8 cellular contexts compared by ENCODE assay signal in the genomic region with DNA sequence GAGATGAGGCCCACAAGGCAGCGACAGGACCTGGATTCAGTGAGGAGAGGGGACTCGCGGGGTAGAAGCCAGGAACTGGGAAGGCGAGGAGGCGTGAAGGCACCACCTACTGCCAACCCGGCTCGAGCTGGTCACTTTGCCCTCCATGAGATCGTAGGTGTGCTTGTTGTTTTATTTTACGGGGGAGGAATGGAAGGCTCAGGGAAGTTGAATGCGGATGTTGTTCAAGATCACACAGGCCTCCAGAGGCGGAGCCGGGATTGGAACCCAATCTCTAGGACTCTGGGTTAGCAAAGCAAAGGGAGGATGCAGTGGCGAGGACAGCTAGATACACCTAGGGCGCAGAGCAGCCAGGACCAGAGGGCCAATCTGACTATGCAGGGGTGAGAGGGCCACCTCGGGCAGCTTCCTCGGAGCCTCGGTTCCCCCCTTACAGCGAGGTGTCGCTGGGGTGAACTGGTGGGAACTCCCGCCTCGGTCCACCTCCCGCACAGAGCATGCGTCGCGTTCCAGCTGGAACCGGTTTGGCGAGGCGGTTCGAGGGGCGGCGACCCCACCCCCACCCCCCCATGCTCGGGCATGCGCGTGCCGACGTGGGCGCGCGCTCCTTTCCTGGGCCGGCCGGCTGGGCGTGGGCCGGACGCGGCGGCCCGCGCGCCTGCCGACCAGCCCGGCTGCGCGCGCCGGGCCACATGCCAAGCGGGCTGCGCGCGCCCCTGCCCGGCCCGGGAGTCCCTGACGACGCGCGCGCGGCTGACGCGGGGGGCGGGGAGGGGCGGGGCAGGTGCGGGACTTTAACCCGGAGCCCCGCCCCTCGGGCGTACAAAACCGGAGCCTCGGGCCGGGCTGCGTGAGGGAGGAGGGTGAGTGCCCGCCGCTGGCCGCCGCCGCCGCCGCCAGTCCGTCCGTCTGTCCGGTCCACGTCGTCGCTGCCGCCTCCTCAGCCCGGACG.
A peak's percentile ranks its signal among the peaks of the same experiment; 100 is the strongest.
DNase-seq lines count a peak whose midpoint lies in the region; ATAC-seq, FAIRE-seq and TF ChIP-seq lines count a peak whose summit lies in the region.

No MANE protein-coding gene starts in this region.

- peak overlapping the region; percentile 45 for H3K4me3 ChIP-seq in fibroblast of villous mesenchyme (ENCODE audit: low read depth, low read length)

- no peaks in the 10 kb centered on the region for H3K27me3 Mint-ChIP-seq in neural crest cell (ENCODE audit: low read depth)
- H3K27me3 Mint-ChIP-seq in stimulated activated naive CD8-positive, alpha-beta T cell treated with anti-CD3 and anti-CD28 coated beads, Interleukin-15, amount 100 ng/mL, for 72 hours = peaks cover 2% of the 10 kb centered on the region

- peak overlapping the region; percentile 87 for H3K4me3 Mint-ChIP-seq in neural crest cell
- peak overlapping the region; percentile 77 to 81 for H3K4me3 Mint-ChIP-seq in stimulated activated naive CD8-positive, alpha-beta T cell treated with anti-CD3 and anti-CD28 coated beads, Interleukin-15, amount 100 ng/mL, for 72 hours

- no peak for FAIRE-seq in H54 (lab: Jason Lieb, UNC)

- H3K27ac Mint-ChIP-seq in neural crest cell (ENCODE audit: unreplicated experiment) = no peak overlapping the region
- peak overlapping the region in 1 of 2 donors; percentile 67 for H3K27ac Mint-ChIP-seq in stimulated activated naive CD8-positive, alpha-beta T cell treated with anti-CD3 and anti-CD28 coated beads, Interleukin-15, amount 100 ng/mL, for 72 hours

- peak; percentile 78 for ATAC-seq in stimulated activated naive CD8-positive, alpha-beta T cell treated with anti-CD3 and anti-CD28 coated beads, Interleukin-15, amount 100 ng/mL, for 72 hours

- TF ChIP-seq CTCF in fibroblast of villous mesenchyme (IDR thresholded peaks at IDR 0.05; ENCODE audit: insufficient read depth, low read depth, low read length) (no peak), neural crest cell (conservative IDR thresholded peaks at IDR 0.05) (no peak)

- no peaks in the 10 kb centered on the region for H3K36me3 Mint-ChIP-seq in neural crest cell (ENCODE audit: low read depth)

- no peaks in the 10 kb centered on the region for H3K9me3 Mint-ChIP-seq in neural crest cell
- no peaks in the 10 kb centered on the region for H3K9me3 Mint-ChIP-seq in stimulated activated naive CD8-positive, alpha-beta T cell treated with anti-CD3 and anti-CD28 coated beads, Interleukin-15, amount 100 ng/mL, for 72 hours

- peaks cover 37% of the 10 kb centered on the region for H3K4me1 Mint-ChIP-seq in neural crest cell
- H3K4me1 Mint-ChIP-seq in stimulated activated naive CD8-positive, alpha-beta T cell treated with anti-CD3 and anti-CD28 coated beads, Interleukin-15, amount 100 ng/mL, for 72 hours = peaks cover 50% of the 10 kb centered on the region

- DNase-seq in ELR (ENCODE audit: low read depth) (peak; percentile 95), H54 (ENCODE audit: insufficient read length, low spot score) (peak; percentile 84), LoVo (ENCODE audit: low spot score) (peak; percentile 92), activated gamma-delta T cell (lab: John Stamatoyannopoulos, UW) (peak; percentile 96), fibroblast of villous mesenchyme (ENCODE audit: low read depth) (peak; percentile 92), neural crest cell (ENCODE audit: low read depth, low spot score) (peak; percentile 79)
- peak; percentile 78 to 84 for DNase-seq in stimulated activated naive CD8-positive, alpha-beta T cell treated with anti-CD3 and anti-CD28 coated beads, Interleukin-15, amount 100 ng/mL, for 72 hours

- TF ChIP-seq POLR2A in H54 (IDR thresholded peaks at IDR 0.05; ENCODE audit: low read depth, low read length) = peak; percentile 77
- peak; percentile 77 for TF ChIP-seq POLR2A in Raji (IDR thresholded peaks at IDR 0.05; ENCODE audit: insufficient read depth, low read depth, low read length)

Comparison
In these comparisons a context has a peak if more than half of its experiments do, and no peak if none do; other contexts are left out.
1. Peak in every context shown above with its lines: DNase-seq, ATAC-seq and H3K4me3 ChIP-seq.